8 cellular contexts compared by ENCODE assay signal in genomic region chr1:201022824-201023516, GRCh38. TPM values are rescaled to one million over a fixed set of nuclear protein-coding genes. Genes with fewer than 3 reads are reported as not detected.
A peak's percentile ranks its signal among the peaks of the same experiment; 100 is the strongest.
DNase-seq lines count a peak whose midpoint lies in the region; ATAC-seq, FAIRE-seq and TF ChIP-seq lines count a peak whose summit lies in the region.

No MANE protein-coding gene starts in this region.

- H2AFZ ChIP-seq in DND-41 (ENCODE audit: low read depth, low read length) (peak overlapping the region; percentile 38), KMS-11 (ENCODE audit: low read depth) (peak overlapping the region; percentile 55)

- H3K4me3 ChIP-seq in DND-41 (ENCODE audit: low read depth in 1 of 2, low read length in 2 of 2) (peak overlapping the region; percentile 31 to 64; a peak in 3 of 4 replicates), KMS-11 (IDR thresholded peaks at IDR 0.05; ENCODE audit: insufficient read depth, low read depth, low read length) (peak overlapping the region; percentile 99), skeletal muscle satellite cell (ENCODE audit: low read length) (peak overlapping the region; percentile 57)

- no peak for FAIRE-seq in H54 (lab: Jason Lieb, UNC)

- intact Hi-C loops in left ventricle myocardium superior (cut with micrococcal nuclease) = no loop called here

- DNase-seq in DND-41 = peak; percentile 48
- peak; percentile 37 for DNase-seq in activated effector memory CD4-positive, alpha-beta T cell treated with Interleukin-2 at 50 U/mL for 16 hours
- peak; percentile 38 for DNase-seq in left ventricle myocardium superior
- DNase-seq in Ammon's horn (ENCODE audit: low spot score) = no peak
- DNase-seq in H54 (ENCODE audit: insufficient read length, low spot score) = no peak

- H3K9ac ChIP-seq in DND-41 (ENCODE audit: low read depth, low read length) (peak overlapping the region; percentile 64), KMS-11 (peak overlapping the region; percentile 71), skeletal muscle satellite cell (ENCODE audit: low read depth, low read length) (no peak overlapping the region)

- ATAC-seq in DND-41 (ENCODE audit: insufficient read depth, low read depth) (no peak; the same call in 2 of the 3 replicates), left ventricle myocardium superior (no peak), GM19324 (IDR thresholded peaks at IDR 0.05; ENCODE audit: low FRiP score, unreplicated experiment) (no peak)

- H3K79me2 ChIP-seq in DND-41 (ENCODE audit: insufficient read depth, low read length) (peaks cover 48% of the 10 kb centered on the region), KMS-11 (ENCODE audit: insufficient read depth, low read depth) (peaks cover 48% of the 10 kb centered on the region)

- TF ChIP-seq CTCF in DND-41 (IDR thresholded peaks at IDR 0.05; ENCODE audit: borderline replicate concordance, extremely low read depth, low read length, poor library complexity, severe bottlenecking) (peak; percentile 17), KMS-11 (conservative IDR thresholded peaks at IDR 0.05; ENCODE audit: low read depth, low read length) (no peak)

- peak overlapping the region; percentile 72 for H3K4me2 ChIP-seq in DND-41 (ENCODE audit: insufficient read depth, low read length)
- peak overlapping the region; percentile 88 for H3K4me2 ChIP-seq in KMS-11
- peak overlapping the region; percentile 75 for H3K4me2 ChIP-seq in skeletal muscle satellite cell (ENCODE audit: low read length)

- H3K4me1 ChIP-seq in DND-41 (ENCODE audit: insufficient read depth, low read length) (peaks cover 58% of the 10 kb centered on the region), KMS-11 (ENCODE audit: low read depth, poor library complexity, severe bottlenecking) (peaks cover 77% of the 10 kb centered on the region), skeletal muscle satellite cell (ENCODE audit: control insufficient read depth, insufficient read depth, low read length) (no peaks in the 10 kb centered on the region)

- H4K20me1 ChIP-seq in DND-41 (ENCODE audit: insufficient read depth, low read length) (0 out of 2 replicates have a peak, but pooled peaks cover 4% of the 10 kb centered on the region), KMS-11 (ENCODE audit: insufficient read depth) (no peaks in the 10 kb centered on the region)

- H3K27me3 ChIP-seq in DND-41 (ENCODE audit: insufficient read depth, low read length, poor library complexity) (no peaks in the 10 kb centered on the region), KMS-11 (ENCODE audit: insufficient read depth, low read depth) (no peaks in the 10 kb centered on the region), skeletal muscle satellite cell (ENCODE audit: control insufficient read depth, insufficient read depth, low read length) (peaks cover 65% of the 10 kb centered on the region)

- TF ChIP-seq POLR2A in H54 (IDR thresholded peaks at IDR 0.05; ENCODE audit: low read depth, low read length) = no peak

- no peaks in the 10 kb centered on the region for H3K36me3 ChIP-seq in DND-41 (ENCODE audit: insufficient read depth, low read length)
- H3K36me3 ChIP-seq in KMS-11 (ENCODE audit: insufficient read depth) = no peaks in the 10 kb centered on the region
- H3K36me3 ChIP-seq in skeletal muscle satellite cell (ENCODE audit: insufficient read depth, low read length) = no peaks in the 10 kb centered on the region

- H3K9me3 ChIP-seq in DND-41 (ENCODE audit: insufficient read depth, low read length, severe bottlenecking) (no peaks in the 10 kb centered on the region), skeletal muscle satellite cell (replicated peaks; ENCODE audit: low read length) (no peaks in the 10 kb centered on the region)

- H3K27ac ChIP-seq in DND-41 (ENCODE audit: low read length) (peak overlapping the region; percentile 90), KMS-11 (peak overlapping the region; percentile 85)

RNA-seq across cellular contexts. Expression of gene KIF21B, which starts 0.5 kb away (rescaled TPM):
- total RNA-seq in left ventricle myocardium superior = 0.45 TPM
- under 0.01 and 0.22 TPM in 2 replicates for total RNA-seq in skeletal muscle satellite cell (2012; rRNA removed)

Comparison
In these comparisons a context has a peak if more than half of its experiments do, and no peak if none do; other contexts are left out.
1. DNase-seq: peak in DND-41 (single experiment), activated effector memory CD4-positive, alpha-beta T cell treated with Interleukin-2 at 50 U/mL for 16 hours (single experiment) and left ventricle myocardium superior (single experiment); none in Ammon's horn (single experiment) and H54 (single experiment).
2. H3K4me3 ChIP-seq: peak in every context shown above with its lines; median percentile 99 in KMS-11; 57 in skeletal muscle satellite cell; 48 in DND-41.
3. Peak in every context shown above with its lines, with median percentiles within 50 percentile points of each other: H3K4me2 ChIP-seq.